In genomic region chr6:14711056-14711703, GRCh38 we compare ENCODE assay signal across 1 cellular context.
TF ChIP-seq lines count a peak whose summit lies in the region.

No MANE protein-coding gene starts in this region.

TF ChIP-seq in K562, 482 proteins besides CTCF, POLR2A, EP300 and RAD21 (continued from another document and continues in another):
- TF ChIP-seq HOMEZ (CRISPR knock-in tag; IDR thresholded peaks at IDR 0.05) (no peak), ZNF75A (CRISPR knock-in tag; IDR thresholded peaks at IDR 0.05) (no peak), ZNF79 (CRISPR knock-in tag; IDR thresholded peaks at IDR 0.05; ENCODE audit: low read depth) (no peak), NFATC3 (IDR thresholded peaks at IDR 0.05) (no peak), FOS (IDR thresholded peaks at IDR 0.05; ENCODE audit: extremely low read depth, insufficient read length) (peak; percentile 30), CHD2 (IDR thresholded peaks at IDR 0.05; ENCODE audit: low read depth, low read length) (no peak), NFIC (IDR thresholded peaks at IDR 0.05) (peak; percentile 61), KDM1A (IDR thresholded peaks at IDR 0.05) (peak; percentile 66 to 86; a peak in 3 of 4 replicates), TBL1XR1 (IDR thresholded peaks at IDR 0.05; ENCODE audit: low read length in 2 of 2) (peak in 1 of 2 experiments; percentile 86; a peak in 2 of 4 replicates), SMARCB1 (IDR thresholded peaks at IDR 0.05; ENCODE audit: insufficient read length, low read depth) (no peak), ZKSCAN1 (IDR thresholded peaks at IDR 0.05; ENCODE audit: low read depth, low read length) (peak; percentile 71; the same call in 1 of the 2 replicates), ZSCAN32 (CRISPR knock-in tag; IDR thresholded peaks at IDR 0.05) (peak; percentile 70; the same call in 1 of the 2 replicates), ATF3 (IDR thresholded peaks at IDR 0.05) (peak; percentile 90), ATF3 (CRISPR knock-in tag; conservative IDR thresholded peaks at IDR 0.05) (peak; percentile 33; the same call in 1 of the 2 replicates), MBD1 (CRISPR knock-in tag; IDR thresholded peaks at IDR 0.05) (no peak), LEF1 (IDR thresholded peaks at IDR 0.05) (peak; percentile 86), ERF (CRISPR knock-in tag; IDR thresholded peaks at IDR 0.05) (peak; percentile 19; the same call in 1 of the 2 replicates), HMGXB4 (CRISPR knock-in tag; IDR thresholded peaks at IDR 0.05) (no peak), ZNF589 (CRISPR knock-in tag; IDR thresholded peaks at IDR 0.05; ENCODE audit: low read depth) (peak; percentile 78; the same call in 1 of the 2 replicates), ZNF41 (CRISPR knock-in tag; conservative IDR thresholded peaks at IDR 0.05) (peak; percentile 52; the same call in 1 of the 2 replicates), ZBTB11 (CRISPR knock-in tag; IDR thresholded peaks at IDR 0.05) (peak in 1 of 3 experiments; percentile 33; a peak in 1 of 6 replicates), ZNF347 (CRISPR knock-in tag; IDR thresholded peaks at IDR 0.05; ENCODE audit: low read depth) (no peak), ADNP (tag; IDR thresholded peaks at IDR 0.05) (no peak), NONO (IDR thresholded peaks at IDR 0.05; ENCODE audit: low read depth in 2 of 2, low read length in 1 of 2) (peak in 1 of 2 experiments; percentile 49; a peak in 1 of 4 replicates), NRF1 (conservative IDR thresholded peaks at IDR 0.05 in 1 of 2, IDR thresholded peaks at IDR 0.05 in 1 of 2) (peak; percentile 47 to 56; a peak in 3 of 4 replicates), HOXB6 (CRISPR knock-in tag; IDR thresholded peaks at IDR 0.05; ENCODE audit: borderline replicate concordance) (no peak)
- TF ChIP-seq, protein P1, sequence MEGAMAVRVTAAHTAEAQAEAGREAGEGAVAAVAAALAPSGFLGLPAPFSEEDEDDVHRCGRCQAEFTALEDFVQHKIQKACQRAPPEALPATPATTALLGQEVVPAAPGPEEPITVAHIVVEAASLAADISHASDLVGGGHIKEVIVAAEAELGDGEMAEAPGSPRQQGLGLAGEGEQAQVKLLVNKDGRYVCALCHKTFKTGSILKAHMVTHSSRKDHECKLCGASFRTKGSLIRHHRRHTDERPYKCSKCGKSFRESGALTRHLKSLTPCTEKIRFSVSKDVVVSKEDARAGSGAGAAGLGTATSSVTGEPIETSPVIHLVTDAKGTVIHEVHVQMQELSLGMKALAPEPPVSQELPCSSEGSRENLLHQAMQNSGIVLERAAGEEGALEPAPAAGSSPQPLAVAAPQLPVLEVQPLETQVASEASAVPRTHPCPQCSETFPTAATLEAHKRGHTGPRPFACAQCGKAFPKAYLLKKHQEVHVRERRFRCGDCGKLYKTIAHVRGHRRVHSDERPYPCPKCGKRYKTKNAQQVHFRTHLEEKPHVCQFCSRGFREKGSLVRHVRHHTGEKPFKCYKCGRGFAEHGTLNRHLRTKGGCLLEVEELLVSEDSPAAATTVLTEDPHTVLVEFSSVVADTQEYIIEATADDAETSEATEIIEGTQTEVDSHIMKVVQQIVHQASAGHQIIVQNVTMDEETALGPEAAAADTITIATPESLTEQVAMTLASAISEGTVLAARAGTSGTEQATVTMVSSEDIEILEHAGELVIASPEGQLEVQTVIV (CRISPR knock-in tag; IDR thresholded peaks at IDR 0.05; ENCODE audit: borderline replicate concordance) = no peak
- TF ChIP-seq, protein P2, sequence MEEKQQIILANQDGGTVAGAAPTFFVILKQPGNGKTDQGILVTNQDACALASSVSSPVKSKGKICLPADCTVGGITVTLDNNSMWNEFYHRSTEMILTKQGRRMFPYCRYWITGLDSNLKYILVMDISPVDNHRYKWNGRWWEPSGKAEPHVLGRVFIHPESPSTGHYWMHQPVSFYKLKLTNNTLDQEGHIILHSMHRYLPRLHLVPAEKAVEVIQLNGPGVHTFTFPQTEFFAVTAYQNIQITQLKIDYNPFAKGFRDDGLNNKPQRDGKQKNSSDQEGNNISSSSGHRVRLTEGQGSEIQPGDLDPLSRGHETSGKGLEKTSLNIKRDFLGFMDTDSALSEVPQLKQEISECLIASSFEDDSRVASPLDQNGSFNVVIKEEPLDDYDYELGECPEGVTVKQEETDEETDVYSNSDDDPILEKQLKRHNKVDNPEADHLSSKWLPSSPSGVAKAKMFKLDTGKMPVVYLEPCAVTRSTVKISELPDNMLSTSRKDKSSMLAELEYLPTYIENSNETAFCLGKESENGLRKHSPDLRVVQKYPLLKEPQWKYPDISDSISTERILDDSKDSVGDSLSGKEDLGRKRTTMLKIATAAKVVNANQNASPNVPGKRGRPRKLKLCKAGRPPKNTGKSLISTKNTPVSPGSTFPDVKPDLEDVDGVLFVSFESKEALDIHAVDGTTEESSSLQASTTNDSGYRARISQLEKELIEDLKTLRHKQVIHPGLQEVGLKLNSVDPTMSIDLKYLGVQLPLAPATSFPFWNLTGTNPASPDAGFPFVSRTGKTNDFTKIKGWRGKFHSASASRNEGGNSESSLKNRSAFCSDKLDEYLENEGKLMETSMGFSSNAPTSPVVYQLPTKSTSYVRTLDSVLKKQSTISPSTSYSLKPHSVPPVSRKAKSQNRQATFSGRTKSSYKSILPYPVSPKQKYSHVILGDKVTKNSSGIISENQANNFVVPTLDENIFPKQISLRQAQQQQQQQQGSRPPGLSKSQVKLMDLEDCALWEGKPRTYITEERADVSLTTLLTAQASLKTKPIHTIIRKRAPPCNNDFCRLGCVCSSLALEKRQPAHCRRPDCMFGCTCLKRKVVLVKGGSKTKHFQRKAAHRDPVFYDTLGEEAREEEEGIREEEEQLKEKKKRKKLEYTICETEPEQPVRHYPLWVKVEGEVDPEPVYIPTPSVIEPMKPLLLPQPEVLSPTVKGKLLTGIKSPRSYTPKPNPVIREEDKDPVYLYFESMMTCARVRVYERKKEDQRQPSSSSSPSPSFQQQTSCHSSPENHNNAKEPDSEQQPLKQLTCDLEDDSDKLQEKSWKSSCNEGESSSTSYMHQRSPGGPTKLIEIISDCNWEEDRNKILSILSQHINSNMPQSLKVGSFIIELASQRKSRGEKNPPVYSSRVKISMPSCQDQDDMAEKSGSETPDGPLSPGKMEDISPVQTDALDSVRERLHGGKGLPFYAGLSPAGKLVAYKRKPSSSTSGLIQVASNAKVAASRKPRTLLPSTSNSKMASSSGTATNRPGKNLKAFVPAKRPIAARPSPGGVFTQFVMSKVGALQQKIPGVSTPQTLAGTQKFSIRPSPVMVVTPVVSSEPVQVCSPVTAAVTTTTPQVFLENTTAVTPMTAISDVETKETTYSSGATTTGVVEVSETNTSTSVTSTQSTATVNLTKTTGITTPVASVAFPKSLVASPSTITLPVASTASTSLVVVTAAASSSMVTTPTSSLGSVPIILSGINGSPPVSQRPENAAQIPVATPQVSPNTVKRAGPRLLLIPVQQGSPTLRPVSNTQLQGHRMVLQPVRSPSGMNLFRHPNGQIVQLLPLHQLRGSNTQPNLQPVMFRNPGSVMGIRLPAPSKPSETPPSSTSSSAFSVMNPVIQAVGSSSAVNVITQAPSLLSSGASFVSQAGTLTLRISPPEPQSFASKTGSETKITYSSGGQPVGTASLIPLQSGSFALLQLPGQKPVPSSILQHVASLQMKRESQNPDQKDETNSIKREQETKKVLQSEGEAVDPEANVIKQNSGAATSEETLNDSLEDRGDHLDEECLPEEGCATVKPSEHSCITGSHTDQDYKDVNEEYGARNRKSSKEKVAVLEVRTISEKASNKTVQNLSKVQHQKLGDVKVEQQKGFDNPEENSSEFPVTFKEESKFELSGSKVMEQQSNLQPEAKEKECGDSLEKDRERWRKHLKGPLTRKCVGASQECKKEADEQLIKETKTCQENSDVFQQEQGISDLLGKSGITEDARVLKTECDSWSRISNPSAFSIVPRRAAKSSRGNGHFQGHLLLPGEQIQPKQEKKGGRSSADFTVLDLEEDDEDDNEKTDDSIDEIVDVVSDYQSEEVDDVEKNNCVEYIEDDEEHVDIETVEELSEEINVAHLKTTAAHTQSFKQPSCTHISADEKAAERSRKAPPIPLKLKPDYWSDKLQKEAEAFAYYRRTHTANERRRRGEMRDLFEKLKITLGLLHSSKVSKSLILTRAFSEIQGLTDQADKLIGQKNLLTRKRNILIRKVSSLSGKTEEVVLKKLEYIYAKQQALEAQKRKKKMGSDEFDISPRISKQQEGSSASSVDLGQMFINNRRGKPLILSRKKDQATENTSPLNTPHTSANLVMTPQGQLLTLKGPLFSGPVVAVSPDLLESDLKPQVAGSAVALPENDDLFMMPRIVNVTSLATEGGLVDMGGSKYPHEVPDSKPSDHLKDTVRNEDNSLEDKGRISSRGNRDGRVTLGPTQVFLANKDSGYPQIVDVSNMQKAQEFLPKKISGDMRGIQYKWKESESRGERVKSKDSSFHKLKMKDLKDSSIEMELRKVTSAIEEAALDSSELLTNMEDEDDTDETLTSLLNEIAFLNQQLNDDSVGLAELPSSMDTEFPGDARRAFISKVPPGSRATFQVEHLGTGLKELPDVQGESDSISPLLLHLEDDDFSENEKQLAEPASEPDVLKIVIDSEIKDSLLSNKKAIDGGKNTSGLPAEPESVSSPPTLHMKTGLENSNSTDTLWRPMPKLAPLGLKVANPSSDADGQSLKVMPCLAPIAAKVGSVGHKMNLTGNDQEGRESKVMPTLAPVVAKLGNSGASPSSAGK (IDR thresholded peaks at IDR 0.05) = peak; percentile 74
- TF ChIP-seq, protein P3, sequence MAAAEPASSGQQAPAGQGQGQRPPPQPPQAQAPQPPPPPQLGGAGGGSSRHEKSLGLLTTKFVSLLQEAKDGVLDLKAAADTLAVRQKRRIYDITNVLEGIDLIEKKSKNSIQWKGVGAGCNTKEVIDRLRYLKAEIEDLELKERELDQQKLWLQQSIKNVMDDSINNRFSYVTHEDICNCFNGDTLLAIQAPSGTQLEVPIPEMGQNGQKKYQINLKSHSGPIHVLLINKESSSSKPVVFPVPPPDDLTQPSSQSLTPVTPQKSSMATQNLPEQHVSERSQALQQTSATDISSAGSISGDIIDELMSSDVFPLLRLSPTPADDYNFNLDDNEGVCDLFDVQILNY (CRISPR knock-in tag; IDR thresholded peaks at IDR 0.05) = no peak
